30 cellular contexts compared by ENCODE assay signal in genomic region chr7:26224359-26224758, GRCh38.
"Had no signal": no experiment of that assay in that cellular context is flagged by ENCODE, and none has a peak within 500 bp of the region (broad histone marks: within the 10 kb centered on the region; RNA-seq: fewer than 3 reads in every experiment).

No MANE protein-coding gene starts in this region.

- FAIRE-seq: small intestine, urothelium cell line had no signal

- H3K27ac ChIP-seq: neutrophil, parathyroid adenoma, psoas muscle, right lobe of liver, sigmoid colon, stomach, thoracic aorta, thyroid gland, tibial nerve, upper lobe of left lung, vagina had no signal

- H3K9me3 ChIP-seq: neutrophil, psoas muscle, right lobe of liver, sigmoid colon, stomach, thoracic aorta, thyroid gland, tibial nerve, upper lobe of left lung, vagina had no signal

- H3K4me3 Mint-ChIP-seq: naive thymus-derived CD8-positive, alpha-beta T cell; natural killer cell treated with Interleukin-12 subunit alpha and Interleukin-12 subunit beta and Interleukin-15 and Interleukin-18, amount 100 ng/mL, for 72 hours; nephron progenitor cell; neural crest cell; stimulated activated effector memory CD8-positive, alpha-beta T cell treated with anti-CD3 and anti-CD28 coated beads, Interleukin-12 subunit alpha, Interleukin-12 subunit beta, amount 100 ng/mL, for 72 hours; stimulated activated naive B cell treated with anti-CD40 and anti-IgM and Interleukin-4, amounts not matched to agents 10 μg/mL and 1 μg/mL and 100 μg/mL, for 72 hours; stimulated activated naive CD8-positive, alpha-beta T cell treated with anti-CD3 and anti-CD28 coated beads, Interleukin-15, Interleukin-2, amounts not matched to agents 100 ng/mL and 50 ng/mL, for 24 hours had no signal

- H3K27ac Mint-ChIP-seq: naive thymus-derived CD8-positive, alpha-beta T cell; natural killer cell treated with Interleukin-12 subunit alpha and Interleukin-12 subunit beta and Interleukin-15 and Interleukin-18, amount 100 ng/mL, for 72 hours; nephron progenitor cell; progenitor cell of endocrine pancreas; stimulated activated effector memory CD8-positive, alpha-beta T cell treated with anti-CD3 and anti-CD28 coated beads, Interleukin-12 subunit alpha, Interleukin-12 subunit beta, amount 100 ng/mL, for 72 hours; stimulated activated naive B cell treated with anti-CD40 and anti-IgM and Interleukin-4, amounts not matched to agents 10 μg/mL and 1 μg/mL and 100 μg/mL, for 72 hours; stimulated activated naive CD8-positive, alpha-beta T cell treated with anti-CD3 and anti-CD28 coated beads, Interleukin-15, Interleukin-2, amounts not matched to agents 100 ng/mL and 50 ng/mL, for 24 hours had no signal

- H3K36me3 Mint-ChIP-seq: naive thymus-derived CD8-positive, alpha-beta T cell; natural killer cell treated with Interleukin-12 subunit alpha and Interleukin-12 subunit beta and Interleukin-15 and Interleukin-18, amount 100 ng/mL, for 72 hours; stimulated activated effector memory CD8-positive, alpha-beta T cell treated with anti-CD3 and anti-CD28 coated beads, Interleukin-12 subunit alpha, Interleukin-12 subunit beta, amount 100 ng/mL, for 72 hours; stimulated activated naive B cell treated with anti-CD40 and anti-IgM and Interleukin-4, amounts not matched to agents 10 μg/mL and 1 μg/mL and 100 μg/mL, for 72 hours had no signal

- H3K4me3 ChIP-seq: psoas muscle, right lobe of liver, sigmoid colon, stomach, thoracic aorta, thyroid gland, tibial nerve, upper lobe of left lung, vagina had no signal

- H3K27me3 ChIP-seq: neutrophil, right lobe of liver, thyroid gland, tibial nerve, upper lobe of left lung, vagina had no signal

- H3K4me1 Mint-ChIP-seq: nephron progenitor cell; neural crest cell; stimulated activated effector memory CD8-positive, alpha-beta T cell treated with anti-CD3 and anti-CD28 coated beads, Interleukin-12 subunit alpha, Interleukin-12 subunit beta, amount 100 ng/mL, for 72 hours; stimulated activated naive B cell treated with anti-CD40 and anti-IgM and Interleukin-4, amounts not matched to agents 10 μg/mL and 1 μg/mL and 100 μg/mL, for 72 hours had no signal

- H3K79me2 ChIP-seq: parathyroid adenoma had no signal

- H3K9me3 Mint-ChIP-seq: naive thymus-derived CD8-positive, alpha-beta T cell; natural killer cell treated with Interleukin-12 subunit alpha and Interleukin-12 subunit beta and Interleukin-15 and Interleukin-18, amount 100 ng/mL, for 72 hours; nephron progenitor cell; neural crest cell; stimulated activated effector memory CD8-positive, alpha-beta T cell treated with anti-CD3 and anti-CD28 coated beads, Interleukin-12 subunit alpha, Interleukin-12 subunit beta, amount 100 ng/mL, for 72 hours; stimulated activated naive B cell treated with anti-CD40 and anti-IgM and Interleukin-4, amounts not matched to agents 10 μg/mL and 1 μg/mL and 100 μg/mL, for 72 hours; stimulated activated naive CD8-positive, alpha-beta T cell treated with anti-CD3 and anti-CD28 coated beads, Interleukin-15, Interleukin-2, amounts not matched to agents 100 ng/mL and 50 ng/mL, for 24 hours had no signal

- H3K9ac ChIP-seq: parathyroid adenoma had no signal

- H3K4me1 ChIP-seq: parathyroid adenoma, psoas muscle, right lobe of liver, sigmoid colon, stomach, thyroid gland, upper lobe of left lung, vagina had no signal

- H2AFZ ChIP-seq: parathyroid adenoma had no signal

- H3K27me3 Mint-ChIP-seq: progenitor cell of endocrine pancreas had no signal

- H3K36me3 ChIP-seq: neutrophil, right lobe of liver, sigmoid colon, stomach, thoracic aorta, thyroid gland, tibial nerve, upper lobe of left lung, vagina had no signal

- DNase-seq: naive thymus-derived CD8-positive, alpha-beta T cell; nephron progenitor cell; nucleus accumbens; posterior cingulate gyrus; psoas muscle; right cardiac atrium; right lobe of liver; sigmoid colon; small intestine; stimulated activated CD4-positive, alpha-beta T cell treated with anti-CD3 and anti-CD28 coated beads, Interleukin-15, amount 100 ng/mL, for 24 hours; stimulated activated CD4-positive, alpha-beta T cell treated with anti-CD3 and anti-CD28 coated beads, Interleukin-2, amount 100 ng/mL, for 24 hours; stimulated activated CD4-positive, alpha-beta T cell treated with anti-CD3 and anti-CD28 coated beads, Interleukin-2, amount 100 ng/mL, for 48 hours; stimulated activated CD4-positive, alpha-beta T cell treated with anti-CD3 and anti-CD28 coated beads, Interleukin-4, amount 100 ng/mL, for 24 hours; stimulated activated naive B cell treated with anti-CD40 and anti-IgM and Interleukin-4, amounts not matched to agents 10 μg/mL and 1 μg/mL and 100 μg/mL, for 72 hours; stimulated activated naive CD4-positive, alpha-beta T cell treated with Interleukin-2 at 50 U/mL for 16 hours; stomach; thyroid gland; trophoblast cell; upper lobe of left lung had no signal

- ATAC-seq: naive thymus-derived CD8-positive, alpha-beta T cell; natural killer cell treated with Interleukin-12 subunit alpha and Interleukin-12 subunit beta and Interleukin-15 and Interleukin-18, amount 100 ng/mL, for 72 hours; psoas muscle; right cardiac atrium; right lobe of liver; stimulated activated effector memory CD8-positive, alpha-beta T cell treated with anti-CD3 and anti-CD28 coated beads, Interleukin-12 subunit alpha, Interleukin-12 subunit beta, amount 100 ng/mL, for 72 hours; stimulated activated naive B cell treated with anti-CD40 and anti-IgM and Interleukin-4, amounts not matched to agents 10 μg/mL and 1 μg/mL and 100 μg/mL, for 72 hours had no signal
